1 cellular context compared by ENCODE assay signal in genomic region chr2:140552634-140553033, GRCh38.
TF ChIP-seq lines count a peak whose summit lies in the region.

No MANE protein-coding gene starts in this region.

TF ChIP-seq in HepG2, 621 proteins besides CTCF, POLR2A, EP300 and RAD21 (continued from another document):
- no peak for TF ChIP-seq SNAPC2 (CRISPR knock-in tag; IDR thresholded peaks at IDR 0.05)
- no peak for TF ChIP-seq HIVEP1 (CRISPR knock-in tag; IDR thresholded peaks at IDR 0.05)
- TF ChIP-seq ZUFSP (CRISPR knock-in tag; IDR thresholded peaks at IDR 0.05; ENCODE audit: borderline replicate concordance): no peak
- TF ChIP-seq KAT7 (CRISPR knock-in tag; IDR thresholded peaks at IDR 0.05; ENCODE audit: borderline replicate concordance): no peak
- TF ChIP-seq BHLHE40 (IDR thresholded peaks at IDR 0.05; ENCODE audit: low read length): no peak
